18 cellular contexts compared by ENCODE assay signal in the genomic region with DNA sequence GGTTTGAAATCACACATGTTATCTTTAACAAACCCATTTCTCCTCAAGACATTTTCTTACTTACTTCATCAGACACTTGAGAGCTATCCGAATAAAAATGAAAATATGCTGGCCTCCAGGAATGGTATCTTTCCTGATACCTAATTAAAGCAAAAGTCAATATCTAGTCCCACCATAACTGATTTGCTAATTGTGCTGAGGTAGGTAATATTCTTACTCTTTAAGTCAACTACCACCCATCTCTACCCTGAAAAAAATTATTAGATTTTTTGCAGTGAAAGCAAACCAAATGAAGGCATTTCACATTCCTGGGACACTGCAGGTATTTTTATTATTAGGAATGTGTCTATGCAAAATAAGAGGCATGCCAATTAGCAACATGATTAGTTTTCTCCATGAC.
DNase-seq lines count a peak whose midpoint lies in the region; ATAC-seq and TF ChIP-seq lines count a peak whose summit lies in the region.
"Had no signal": no experiment of that assay in that cellular context is flagged by ENCODE, and none has a peak within 500 bp of the region (broad histone marks: within the 10 kb centered on the region; RNA-seq: fewer than 3 reads in every experiment).

No MANE protein-coding gene starts in this region.

- no peak for TF ChIP-seq CTCF in MM.1S (IDR thresholded peaks at IDR 0.05; ENCODE audit: low read length)

- no peak overlapping the region for H3K9ac ChIP-seq in MM.1S (ENCODE audit: low read length)

- peaks cover 20% of the 10 kb centered on the region for H3K27me3 Mint-ChIP-seq in activated naive CD4-positive, alpha-beta T cell treated with anti-CD3 and anti-CD28 coated beads, Interleukin-2, amount 10 ng/mL, durations not matched to agents 7 days and 5 days
- H3K27me3 Mint-ChIP-seq in activated naive CD8-positive, alpha-beta T cell treated with anti-CD3 and anti-CD28 coated beads, Interleukin-2, amount 10 ng/mL, durations not matched to agents 7 days and 5 days = no peaks in the 10 kb centered on the region
- H3K27me3 Mint-ChIP-seq in stimulated activated naive CD8-positive, alpha-beta T cell treated with anti-CD3 and anti-CD28 coated beads, Interleukin-15, amount 100 ng/mL, for 72 hours = no peaks in the 10 kb centered on the region

- H3K4me2 ChIP-seq in MM.1S (ENCODE audit: low read depth, low read length) = peak overlapping the region; percentile 31; the same call in 1 of the 2 replicates

- ATAC-seq in activated naive CD4-positive, alpha-beta T cell treated with anti-CD3 and anti-CD28 coated beads, Interleukin-2, amount 50 U/mL, for 72 hours = no peak
- no peak for ATAC-seq in activated naive CD8-positive, alpha-beta T cell treated with anti-CD3 and anti-CD28 coated beads, Interleukin-2, amount 10 ng/mL, durations not matched to agents 7 days and 5 days (ENCODE audit: low read depth)
- no peak for ATAC-seq in stimulated activated naive CD8-positive, alpha-beta T cell treated with anti-CD3 and anti-CD28 coated beads, Interleukin-15, amount 100 ng/mL, for 72 hours
- ATAC-seq in HG02885 (IDR thresholded peaks at IDR 0.05; ENCODE audit: poor library complexity, unreplicated experiment) (no peak), GM21447 (IDR thresholded peaks at IDR 0.05; ENCODE audit: unreplicated experiment) (no peak), GM21529 (IDR thresholded peaks at IDR 0.05; ENCODE audit: unreplicated experiment) (no peak)

- peaks cover 3 to 4% of the 10 kb centered on the region in 2 donors for H3K9me3 Mint-ChIP-seq in activated naive CD4-positive, alpha-beta T cell treated with anti-CD3 and anti-CD28 coated beads, Interleukin-2, amount 50 U/mL, for 72 hours
- no peaks in the 10 kb centered on the region for H3K9me3 Mint-ChIP-seq in activated naive CD4-positive, alpha-beta T cell treated with anti-CD3 and anti-CD28 coated beads, Interleukin-2, amount 10 ng/mL, durations not matched to agents 7 days and 5 days
- no peaks in the 10 kb centered on the region for H3K9me3 Mint-ChIP-seq in activated naive CD8-positive, alpha-beta T cell treated with anti-CD3 and anti-CD28 coated beads, Interleukin-2, amount 10 ng/mL, durations not matched to agents 7 days and 5 days
- peaks cover 2% of the 10 kb centered on the region in 2 donors for H3K9me3 Mint-ChIP-seq in stimulated activated naive CD8-positive, alpha-beta T cell treated with anti-CD3 and anti-CD28 coated beads, Interleukin-15, amount 100 ng/mL, for 72 hours
- H3K9me3 Mint-ChIP-seq: IgD-negative memory B cell had no signal

- H3K79me2 ChIP-seq in MM.1S (ENCODE audit: low read length) = no peaks in the 10 kb centered on the region

- H2AFZ ChIP-seq in MM.1S (ENCODE audit: low read length) = no peak overlapping the region

- no peak overlapping the region; the same call in 1 of the 2 replicates for H3K4me3 ChIP-seq in MM.1S (ENCODE audit: low read length)
- H3K4me3 ChIP-seq: SJCRH30, skin epidermis, thoracic aorta had no signal

- peaks cover 0 to 5% of the 10 kb centered on the region in 2 donors for H3K36me3 Mint-ChIP-seq in activated naive CD4-positive, alpha-beta T cell treated with anti-CD3 and anti-CD28 coated beads, Interleukin-2, amount 50 U/mL, for 72 hours
- no peaks in the 10 kb centered on the region for H3K36me3 Mint-ChIP-seq in activated naive CD4-positive, alpha-beta T cell treated with anti-CD3 and anti-CD28 coated beads, Interleukin-2, amount 10 ng/mL, durations not matched to agents 7 days and 5 days
- H3K36me3 Mint-ChIP-seq in activated naive CD8-positive, alpha-beta T cell treated with anti-CD3 and anti-CD28 coated beads, Interleukin-2, amount 10 ng/mL, durations not matched to agents 7 days and 5 days = peaks cover 4% of the 10 kb centered on the region
- H3K36me3 Mint-ChIP-seq: CD14-positive monocyte; IgD-negative memory B cell; stimulated activated memory B cell treated with anti-CD40 and anti-IgM and Interleukin-4, amounts not matched to agents 10 μg/mL and 1 μg/mL and 100 μg/mL, for 72 hours had no signal

- POLR2A ChIA-PET in activated naive CD8-positive, alpha-beta T cell treated with anti-CD3 and anti-CD28 coated beads, Interleukin-2, amount 10 ng/mL, durations not matched to agents 7 days and 5 days (lab: Charles Lee) = interaction anchor here (1.2 kb wide), 1 partner anchor 475 kb away, joined by 5 read pairs; the partner anchor contains the start of genes DCAF16 and NCAPG

- H4K20me1 ChIP-seq in MM.1S (ENCODE audit: insufficient read depth, low read length) = no peaks in the 10 kb centered on the region

- CTCF ChIA-PET in activated naive CD4-positive, alpha-beta T cell treated with anti-CD3 and anti-CD28 coated beads, Interleukin-2, amount 10 ng/mL, durations not matched to agents 7 days and 5 days (lab: Charles Lee) = interaction anchor here (1.4 to 5.4 kb wide), 3 partner anchors 11 to 112 kb away, joined by 4 to 25 read pairs (median 10); no protein-coding TSS in a partner anchor

- no peak for DNase-seq in activated naive CD4-positive, alpha-beta T cell treated with anti-CD3 and anti-CD28 coated beads, Interleukin-2, amount 50 U/mL, for 72 hours (ENCODE audit: low spot score in 2 of 2)
- DNase-seq in activated naive CD4-positive, alpha-beta T cell treated with anti-CD3 and anti-CD28 coated beads, Interleukin-2, amount 10 ng/mL, durations not matched to agents 7 days and 5 days = no peak
- DNase-seq in MM.1S = no peak
- no peak for DNase-seq in activated naive CD8-positive, alpha-beta T cell treated with anti-CD3 and anti-CD28 coated beads, Interleukin-2, amount 10 ng/mL, durations not matched to agents 7 days and 5 days
- DNase-seq in stimulated activated naive CD8-positive, alpha-beta T cell treated with anti-CD3 and anti-CD28 coated beads, Interleukin-15, amount 100 ng/mL, for 72 hours = no peak
- DNase-seq: amniotic stem cell, NCI-H1436, NCI-H510A, SJCRH30 had no signal

- H3F3A ChIP-seq in MM.1S (ENCODE audit: insufficient read depth, low read length) = peaks cover 4% of the 10 kb centered on the region

- peaks cover 31% of the 10 kb centered on the region for H3K4me1 Mint-ChIP-seq in activated naive CD4-positive, alpha-beta T cell treated with anti-CD3 and anti-CD28 coated beads, Interleukin-2, amount 10 ng/mL, durations not matched to agents 7 days and 5 days
- peaks cover 26% of the 10 kb centered on the region for H3K4me1 Mint-ChIP-seq in activated naive CD8-positive, alpha-beta T cell treated with anti-CD3 and anti-CD28 coated beads, Interleukin-2, amount 10 ng/mL, durations not matched to agents 7 days and 5 days
- H3K4me1 Mint-ChIP-seq in stimulated activated naive CD8-positive, alpha-beta T cell treated with anti-CD3 and anti-CD28 coated beads, Interleukin-15, amount 100 ng/mL, for 72 hours = peaks cover 59% of the 10 kb centered on the region
- H3K4me1 Mint-ChIP-seq: CD14-positive monocyte; IgD-negative memory B cell; stimulated activated memory B cell treated with anti-CD40 and anti-IgM and Interleukin-4, amounts not matched to agents 10 μg/mL and 1 μg/mL and 100 μg/mL, for 72 hours had no signal

- H3K9me2 ChIP-seq in MM.1S (replicated peaks; ENCODE audit: insufficient read depth, low read length) = no peaks in the 10 kb centered on the region

- H3K4me3 Mint-ChIP-seq in activated naive CD4-positive, alpha-beta T cell treated with anti-CD3 and anti-CD28 coated beads, Interleukin-2, amount 10 ng/mL, durations not matched to agents 7 days and 5 days = no peak overlapping the region
- no peak overlapping the region for H3K4me3 Mint-ChIP-seq in activated naive CD8-positive, alpha-beta T cell treated with anti-CD3 and anti-CD28 coated beads, Interleukin-2, amount 10 ng/mL, durations not matched to agents 7 days and 5 days
- H3K4me3 Mint-ChIP-seq in stimulated activated naive CD8-positive, alpha-beta T cell treated with anti-CD3 and anti-CD28 coated beads, Interleukin-15, amount 100 ng/mL, for 72 hours = peak overlapping the region; percentile 67 to 71
- H3K4me3 Mint-ChIP-seq: CD14-positive monocyte; IgD-negative memory B cell; stimulated activated memory B cell treated with anti-CD40 and anti-IgM and Interleukin-4, amounts not matched to agents 10 μg/mL and 1 μg/mL and 100 μg/mL, for 72 hours had no signal

- H3K36me3 ChIP-seq in MM.1S (replicated peaks; ENCODE audit: insufficient read depth, low read length) = no peaks in the 10 kb centered on the region
- H3K36me3 ChIP-seq: neutrophil, SJCRH30, thoracic aorta had no signal

- no peaks in the 10 kb centered on the region for H3K9me3 ChIP-seq in MM.1S (replicated peaks; ENCODE audit: insufficient read depth, low read length)
- H3K9me3 ChIP-seq: neutrophil, SJCRH30, thoracic aorta had no signal

- peaks cover 19% of the 10 kb centered on the region for H3K27me3 ChIP-seq in MM.1S (replicated peaks; ENCODE audit: insufficient read depth, low read length)
- H3K27me3 ChIP-seq: neutrophil had no signal

- H3K27ac Mint-ChIP-seq in activated naive CD4-positive, alpha-beta T cell treated with anti-CD3 and anti-CD28 coated beads, Interleukin-2, amount 50 U/mL, for 72 hours = peak overlapping the region; percentile 82 to 85
- no peak overlapping the region for H3K27ac Mint-ChIP-seq in activated naive CD4-positive, alpha-beta T cell treated with anti-CD3 and anti-CD28 coated beads, Interleukin-2, amount 10 ng/mL, durations not matched to agents 7 days and 5 days
- peak overlapping the region; percentile 85 for H3K27ac Mint-ChIP-seq in activated naive CD8-positive, alpha-beta T cell treated with anti-CD3 and anti-CD28 coated beads, Interleukin-2, amount 10 ng/mL, durations not matched to agents 7 days and 5 days
- peak overlapping the region in 1 of 2 donors; percentile 92 for H3K27ac Mint-ChIP-seq in stimulated activated naive CD8-positive, alpha-beta T cell treated with anti-CD3 and anti-CD28 coated beads, Interleukin-15, amount 100 ng/mL, for 72 hours
- H3K27ac Mint-ChIP-seq: CD14-positive monocyte; stimulated activated memory B cell treated with anti-CD40 and anti-IgM and Interleukin-4, amounts not matched to agents 10 μg/mL and 1 μg/mL and 100 μg/mL, for 72 hours had no signal

- peaks cover 18% of the 10 kb centered on the region for H3K4me1 ChIP-seq in MM.1S (ENCODE audit: low read length)
- H3K4me1 ChIP-seq: SJCRH30 had no signal

- peak overlapping the region; percentile 6; the same call in 1 of the 2 replicates for H3K27ac ChIP-seq in MM.1S (ENCODE audit: low read length)
- H3K27ac ChIP-seq: neutrophil, SJCRH30, thoracic aorta had no signal

Comparison
In these comparisons a context has a peak if more than half of its experiments do, and no peak if none do; other contexts are left out.
1. H3K4me3 Mint-ChIP-seq: peak in stimulated activated naive CD8-positive, alpha-beta T cell treated with anti-CD3 and anti-CD28 coated beads, Interleukin-15, amount 100 ng/mL, for 72 hours (2 of 2); none in activated naive CD4-positive, alpha-beta T cell treated with anti-CD3 and anti-CD28 coated beads, Interleukin-2, amount 10 ng/mL, durations not matched to agents 7 days and 5 days (single experiment) and activated naive CD8-positive, alpha-beta T cell treated with anti-CD3 and anti-CD28 coated beads, Interleukin-2, amount 10 ng/mL, durations not matched to agents 7 days and 5 days (single experiment).